Comparison of ENCODE assay signal across 11 cellular contexts in the genomic region with DNA sequence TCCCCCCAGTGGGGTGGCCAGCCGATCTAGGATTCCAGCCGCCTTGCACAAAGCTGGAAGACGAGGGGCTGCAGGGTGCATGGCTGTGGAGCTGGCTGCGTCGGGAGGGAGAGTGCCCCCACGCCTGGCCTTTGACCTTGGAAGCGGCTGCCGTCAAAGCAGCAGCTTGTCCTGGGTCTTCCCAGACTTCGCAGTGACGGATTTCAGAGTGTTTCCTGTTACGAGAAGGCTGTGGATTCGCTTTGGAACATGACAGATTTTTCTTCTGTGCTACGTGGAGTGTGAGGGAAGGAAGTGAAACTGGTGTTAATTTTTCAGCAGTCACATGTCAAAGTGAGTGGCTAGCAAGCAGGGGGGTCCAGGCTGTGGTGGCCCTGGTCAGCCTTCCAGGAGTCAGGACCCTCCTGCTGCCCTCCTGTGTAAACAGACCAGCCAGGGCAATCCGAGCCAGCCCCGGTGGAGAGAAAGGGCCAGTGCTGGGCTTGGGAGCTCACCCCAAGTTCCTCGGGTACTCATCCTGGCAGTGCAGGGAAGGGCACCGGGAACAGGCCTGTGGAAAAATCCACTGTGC.
A peak's percentile ranks its signal among the peaks of the same experiment; 100 is the strongest.
DNase-seq lines count a peak whose midpoint lies in the region; ATAC-seq and TF ChIP-seq lines count a peak whose summit lies in the region.
"Had no signal": no experiment of that assay in that cellular context is flagged by ENCODE, and none has a peak within 500 bp of the region (broad histone marks: within the 10 kb centered on the region; RNA-seq: fewer than 3 reads in every experiment).

No MANE protein-coding gene starts in this region.

- ATAC-seq in heart left ventricle = peak in 1 of 4 donors; percentile 14
- ATAC-seq in naive thymus-derived CD4-positive, alpha-beta T cell = peak; percentile 58
- no peak for ATAC-seq in HG03520 (IDR thresholded peaks at IDR 0.05; ENCODE audit: unreplicated experiment)

- H3K4me3 ChIP-seq in heart left ventricle = peak overlapping the region in 8 of 12 donors; percentile 2 to 38 (median 31)
- no peak overlapping the region for H3K4me3 ChIP-seq in right atrium auricular region
- no peak overlapping the region for H3K4me3 ChIP-seq in naive thymus-derived CD4-positive, alpha-beta T cell (ENCODE audit: low read length)
- peak overlapping the region in 1 of 2 donors; percentile 27 for H3K4me3 ChIP-seq in vagina

- TF ChIP-seq POLR2A in heart left ventricle (IDR thresholded peaks at IDR 0.05) = no peak
- no peak for TF ChIP-seq POLR2A in vagina (IDR thresholded peaks at IDR 0.05)

- H3K4me1 ChIP-seq in heart left ventricle = peaks cover 0 to 37% (median 11%) of the 10 kb centered on the region in 12 donors
- peaks cover 0 to 24% of the 10 kb centered on the region in 2 donors for H3K4me1 ChIP-seq in right atrium auricular region
- H3K4me1 ChIP-seq in naive thymus-derived CD4-positive, alpha-beta T cell (ENCODE audit: control insufficient read depth in 2 of 2, insufficient read depth in 2 of 2, low read length in 2 of 2) = no peaks in the 10 kb centered on the region
- H3K4me1 ChIP-seq in vagina = peaks cover 36% of the 10 kb centered on the region

- no peaks in the 10 kb centered on the region for H3K36me3 ChIP-seq in heart left ventricle
- no peaks in the 10 kb centered on the region for H3K36me3 ChIP-seq in right atrium auricular region
- no peaks in the 10 kb centered on the region for H3K36me3 ChIP-seq in naive thymus-derived CD4-positive, alpha-beta T cell (ENCODE audit: control insufficient read depth in 2 of 3, insufficient read depth in 3 of 3, low read length in 3 of 3)
- H3K36me3 ChIP-seq in vagina = no peaks in the 10 kb centered on the region

- TF ChIP-seq CTCF in heart left ventricle (IDR thresholded peaks at IDR 0.05) (no peak), right atrium auricular region (IDR thresholded peaks at IDR 0.05) (no peak), vagina (IDR thresholded peaks at IDR 0.05) (no peak)

- H3K27ac ChIP-seq in heart left ventricle = peak overlapping the region in 6 of 12 donors; percentile 8 to 85 (median 38)
- H3K27ac ChIP-seq in right atrium auricular region = peak overlapping the region in 1 of 2 donors; percentile 26
- no peak overlapping the region for H3K27ac ChIP-seq in naive thymus-derived CD4-positive, alpha-beta T cell (ENCODE audit: low read depth, low read length)
- H3K27ac ChIP-seq in vagina = peak overlapping the region; percentile 45

- peak overlapping the region in 2 of 9 donors; percentile 41 to 75 for H3K27ac Mint-ChIP-seq in naive thymus-derived CD4-positive, alpha-beta T cell
- H3K27ac Mint-ChIP-seq: activated T-helper 2 cell treated with anti-CD3 and anti-CD28 coated beads, Interferon-gamma antibody, Interleukin-2, Interleukin-4, amounts not matched to agents 10 μg/mL and 5 μg/mL and 100 μg/mL, durations not matched to agents 14 hours and 24 hours and 36 hours had no signal

- intact Hi-C loops in heart left ventricle (cut with DNase I) (no loop called here), vagina (cut with DNase I) (no loop called here)
- intact Hi-C loops in naive thymus-derived CD4-positive, alpha-beta T cell (cut with micrococcal nuclease) = no loop called here

- no peaks in the 10 kb centered on the region for H3K27me3 ChIP-seq in heart left ventricle
- H3K27me3 ChIP-seq in right atrium auricular region = no peaks in the 10 kb centered on the region
- no peaks in the 10 kb centered on the region for H3K27me3 ChIP-seq in naive thymus-derived CD4-positive, alpha-beta T cell (ENCODE audit: control insufficient read depth in 2 of 2, insufficient read depth in 2 of 2, low read length in 2 of 2)
- H3K27me3 ChIP-seq in vagina = no peaks in the 10 kb centered on the region

- no peak overlapping the region for H3K4me3 Mint-ChIP-seq in naive thymus-derived CD4-positive, alpha-beta T cell

- no peaks in the 10 kb centered on the region for H3K9me3 ChIP-seq in heart left ventricle
- no peaks in the 10 kb centered on the region for H3K9me3 ChIP-seq in right atrium auricular region
- H3K9me3 ChIP-seq in naive thymus-derived CD4-positive, alpha-beta T cell (ENCODE audit: control insufficient read depth in 2 of 3, low read length in 3 of 3) = no peaks in the 10 kb centered on the region
- H3K9me3 ChIP-seq in vagina = no peaks in the 10 kb centered on the region

- H3K36me3 Mint-ChIP-seq in naive thymus-derived CD4-positive, alpha-beta T cell = peaks cover 0 to 15% (median 0%) of the 10 kb centered on the region in 5 donors

- WGBS in heart left ventricle, 4 donors = 39 to 67% (median 47%) methylated on average over 15 to 17 of the region's 17 CpGs

- H3K4me1 Mint-ChIP-seq in naive thymus-derived CD4-positive, alpha-beta T cell = peaks cover 0 to 6% (median 0%) of the 10 kb centered on the region in 7 donors

- H3K9me3 Mint-ChIP-seq in naive thymus-derived CD4-positive, alpha-beta T cell = no peaks in the 10 kb centered on the region
- H3K9me3 Mint-ChIP-seq: activated T-helper 2 cell treated with anti-CD3 and anti-CD28 coated beads, Interferon-gamma antibody, Interleukin-2, Interleukin-4, amounts not matched to agents 10 μg/mL and 5 μg/mL and 100 μg/mL, durations not matched to agents 14 hours and 24 hours and 36 hours had no signal

- POLR2A ChIA-PET in naive thymus-derived CD4-positive, alpha-beta T cell (lab: Charles Lee) = no interaction called here

- CTCF ChIA-PET in naive thymus-derived CD4-positive, alpha-beta T cell (lab: Charles Lee) = interaction anchor here (0.7 kb wide), 1 partner anchor 65 kb away, joined by 8 read pairs; no protein-coding TSS in a partner anchor

- no peaks in the 10 kb centered on the region for H3K27me3 Mint-ChIP-seq in naive thymus-derived CD4-positive, alpha-beta T cell

- DNase-seq in heart left ventricle = no peak
- DNase-seq in right atrium auricular region (ENCODE audit: low spot score) = no peak
- peak; percentile 49 for DNase-seq in dermis blood vessel endothelial cell
- DNase-seq in naive thymus-derived CD4-positive, alpha-beta T cell = no peak
- no peak for DNase-seq in vagina (ENCODE audit: extremely low spot score in 2 of 2)
- no peak for DNase-seq in dedifferentiated amniotic fluid mesenchymal stem cell (ENCODE audit: extremely low spot score)
- DNase-seq in NCI-H2171 (lab: John Stamatoyannopoulos, UW) = no peak
- DNase-seq: mammary epithelial cell, NCI-H1694 treated with DMSO at 0.1 percent for 48 hours had no signal

Comparison
In these comparisons a context has a peak if more than half of its experiments do, and no peak if none do; other contexts are left out.
1. H3K4me3 ChIP-seq: peak in heart left ventricle (8 of 12); none in right atrium auricular region (0 of 2) and naive thymus-derived CD4-positive, alpha-beta T cell (single experiment).